Comparison of ENCODE assay signal across 2 cellular contexts in the genomic region with DNA sequence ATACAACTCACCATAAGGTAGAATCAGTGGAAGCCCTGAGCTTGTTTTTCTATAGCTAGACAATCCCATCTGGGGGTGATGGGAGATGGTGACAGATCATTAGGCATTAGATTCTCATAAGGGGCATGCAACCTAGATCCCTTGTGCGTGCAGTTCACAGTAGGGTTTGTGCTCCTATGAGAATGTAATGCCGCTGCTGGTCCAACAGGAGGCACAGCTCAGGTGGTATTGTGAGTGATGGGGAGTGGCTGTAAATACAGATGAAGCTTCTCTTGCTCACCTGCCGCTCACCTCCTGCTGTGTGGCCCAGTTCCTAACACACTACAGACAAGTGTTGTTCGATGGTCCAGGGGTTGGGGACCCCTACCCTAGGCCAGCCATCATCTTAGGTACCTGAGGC.
TF ChIP-seq lines count a peak whose summit lies in the region.

No MANE protein-coding gene starts in this region.

TF ChIP-seq in HCT116, 20 proteins besides CTCF, POLR2A, EP300 and RAD21:
- TF ChIP-seq TCF7L2 (IDR thresholded peaks at IDR 0.05; ENCODE audit: borderline replicate concordance, extremely low read depth, insufficient read depth, insufficient read length) (no peak), EZH2 (IDR thresholded peaks at IDR 0.05) (no peak), MAX (IDR thresholded peaks at IDR 0.05) (no peak)

TF ChIP-seq in K562, 482 proteins besides CTCF, POLR2A, EP300 and RAD21:
- TF ChIP-seq ZNF143 (CRISPR knock-in tag; IDR thresholded peaks at IDR 0.05) (no peak), CXXC5 (CRISPR knock-in tag; IDR thresholded peaks at IDR 0.05) (no peak), OTX1 (CRISPR knock-in tag; IDR thresholded peaks at IDR 0.05) (no peak), IRF2 (CRISPR knock-in tag; IDR thresholded peaks at IDR 0.05) (no peak), MCM2 (IDR thresholded peaks at IDR 0.05; ENCODE audit: low read depth) (no peak), SUPT5H (IDR thresholded peaks at IDR 0.05) (no peak), NCOA6 (IDR thresholded peaks at IDR 0.05) (no peak), ZNF551 (CRISPR knock-in tag; IDR thresholded peaks at IDR 0.05) (no peak), EP400 (IDR thresholded peaks at IDR 0.05) (no peak), ETS2 (tag; IDR thresholded peaks at IDR 0.05; ENCODE audit: borderline replicate concordance, poor library complexity, severe bottlenecking) (no peak), TOE1 (IDR thresholded peaks at IDR 0.05; ENCODE audit: borderline replicate concordance) (no peak), TOE1 (CRISPR knock-in tag; IDR thresholded peaks at IDR 0.05; ENCODE audit: borderline replicate concordance, low read depth) (no peak), FIP1L1 (IDR thresholded peaks at IDR 0.05; ENCODE audit: low read depth, low read length, poor library complexity, severe bottlenecking) (no peak)
- TF ChIP-seq, protein P1, sequence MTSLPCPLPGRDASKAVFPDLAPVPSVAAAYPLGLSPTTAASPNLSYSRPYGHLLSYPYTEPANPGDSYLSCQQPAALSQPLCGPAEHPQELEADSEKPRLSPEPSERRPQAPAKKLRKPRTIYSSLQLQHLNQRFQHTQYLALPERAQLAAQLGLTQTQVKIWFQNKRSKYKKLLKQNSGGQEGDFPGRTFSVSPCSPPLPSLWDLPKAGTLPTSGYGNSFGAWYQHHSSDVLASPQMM (CRISPR knock-in tag; IDR thresholded peaks at IDR 0.05): no peak
- TF ChIP-seq, protein P2, sequence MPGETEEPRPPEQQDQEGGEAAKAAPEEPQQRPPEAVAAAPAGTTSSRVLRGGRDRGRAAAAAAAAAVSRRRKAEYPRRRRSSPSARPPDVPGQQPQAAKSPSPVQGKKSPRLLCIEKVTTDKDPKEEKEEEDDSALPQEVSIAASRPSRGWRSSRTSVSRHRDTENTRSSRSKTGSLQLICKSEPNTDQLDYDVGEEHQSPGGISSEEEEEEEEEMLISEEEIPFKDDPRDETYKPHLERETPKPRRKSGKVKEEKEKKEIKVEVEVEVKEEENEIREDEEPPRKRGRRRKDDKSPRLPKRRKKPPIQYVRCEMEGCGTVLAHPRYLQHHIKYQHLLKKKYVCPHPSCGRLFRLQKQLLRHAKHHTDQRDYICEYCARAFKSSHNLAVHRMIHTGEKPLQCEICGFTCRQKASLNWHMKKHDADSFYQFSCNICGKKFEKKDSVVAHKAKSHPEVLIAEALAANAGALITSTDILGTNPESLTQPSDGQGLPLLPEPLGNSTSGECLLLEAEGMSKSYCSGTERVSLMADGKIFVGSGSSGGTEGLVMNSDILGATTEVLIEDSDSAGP (CRISPR knock-in tag; IDR thresholded peaks at IDR 0.05): no peak
